ENCODE assay signal across 1 cellular context in the genomic region with DNA sequence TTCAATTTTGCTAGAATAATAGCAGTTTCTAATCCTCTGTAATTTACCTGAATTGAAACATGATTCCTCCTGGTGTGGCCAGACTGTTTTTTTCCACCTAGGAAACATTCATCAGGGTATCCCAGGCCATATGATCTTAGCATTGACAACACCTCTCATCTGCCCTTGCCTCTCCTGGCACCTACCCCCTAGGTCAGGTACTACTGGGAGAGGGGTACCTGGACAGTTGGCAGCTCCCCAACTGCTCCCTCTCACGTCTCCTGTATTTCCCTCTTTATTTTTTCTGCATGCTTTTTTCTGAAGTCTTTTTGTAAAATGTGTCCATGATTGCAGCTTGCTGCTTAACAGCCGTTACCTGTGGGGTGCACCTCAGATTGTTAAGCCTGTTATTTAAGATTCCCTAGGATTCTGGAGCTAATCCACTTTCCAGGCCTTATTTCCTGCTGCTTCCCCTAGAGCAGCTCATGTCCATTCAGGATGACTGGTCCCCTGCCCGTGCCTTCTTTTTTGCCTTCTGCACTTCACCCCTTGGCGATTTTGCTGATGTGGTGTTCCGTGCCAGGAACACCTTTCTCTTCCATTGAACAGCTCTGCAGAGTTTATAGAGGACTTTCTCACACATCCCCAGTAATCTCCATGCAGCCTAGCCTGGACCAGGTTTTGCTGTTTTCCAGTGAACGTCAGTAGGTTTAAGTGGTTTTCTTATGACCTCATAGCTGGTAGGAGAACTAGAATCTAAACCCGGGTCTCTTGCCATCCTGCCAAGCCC.
A peak's percentile ranks its signal among the peaks of the same experiment; 100 is the strongest.
TF ChIP-seq lines count a peak whose summit lies in the region.

No MANE protein-coding gene starts in this region.

TF ChIP-seq in HEK293, 187 proteins besides CTCF, POLR2A, EP300 and RAD21 (continued from another document and continues in another):
- TF ChIP-seq, protein P1, sequence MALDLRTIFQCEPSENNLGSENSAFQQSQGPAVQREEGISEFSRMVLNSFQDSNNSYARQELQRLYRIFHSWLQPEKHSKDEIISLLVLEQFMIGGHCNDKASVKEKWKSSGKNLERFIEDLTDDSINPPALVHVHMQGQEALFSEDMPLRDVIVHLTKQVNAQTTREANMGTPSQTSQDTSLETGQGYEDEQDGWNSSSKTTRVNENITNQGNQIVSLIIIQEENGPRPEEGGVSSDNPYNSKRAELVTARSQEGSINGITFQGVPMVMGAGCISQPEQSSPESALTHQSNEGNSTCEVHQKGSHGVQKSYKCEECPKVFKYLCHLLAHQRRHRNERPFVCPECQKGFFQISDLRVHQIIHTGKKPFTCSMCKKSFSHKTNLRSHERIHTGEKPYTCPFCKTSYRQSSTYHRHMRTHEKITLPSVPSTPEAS (tag by site-specific recombination; IDR thresholded peaks at IDR 0.05): no peak
- TF ChIP-seq, protein P2, sequence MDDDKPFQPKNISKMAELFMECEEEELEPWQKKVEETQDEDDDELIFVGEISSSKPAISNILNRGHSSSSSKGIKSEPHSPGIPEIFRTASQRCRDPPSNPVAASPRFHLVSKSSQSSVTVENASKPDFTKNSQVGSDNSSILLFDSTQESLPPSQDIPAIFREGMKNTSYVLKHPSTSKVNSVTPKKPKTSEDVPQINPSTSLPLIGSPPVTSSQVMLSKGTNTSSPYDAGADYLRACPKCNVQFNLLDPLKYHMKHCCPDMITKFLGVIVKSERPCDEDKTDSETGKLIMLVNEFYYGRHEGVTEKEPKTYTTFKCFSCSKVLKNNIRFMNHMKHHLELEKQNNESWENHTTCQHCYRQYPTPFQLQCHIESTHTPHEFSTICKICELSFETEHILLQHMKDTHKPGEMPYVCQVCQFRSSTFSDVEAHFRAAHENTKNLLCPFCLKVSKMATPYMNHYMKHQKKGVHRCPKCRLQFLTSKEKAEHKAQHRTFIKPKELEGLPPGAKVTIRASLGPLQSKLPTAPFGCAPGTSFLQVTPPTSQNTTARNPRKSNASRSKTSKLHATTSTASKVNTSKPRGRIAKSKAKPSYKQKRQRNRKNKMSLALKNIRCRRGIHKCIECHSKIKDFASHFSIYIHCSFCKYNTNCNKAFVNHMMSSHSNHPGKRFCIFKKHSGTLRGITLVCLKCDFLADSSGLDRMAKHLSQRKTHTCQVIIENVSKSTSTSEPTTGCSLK (tag by site-specific recombination; IDR thresholded peaks at IDR 0.05): no peak
- TF ChIP-seq, protein P3, sequence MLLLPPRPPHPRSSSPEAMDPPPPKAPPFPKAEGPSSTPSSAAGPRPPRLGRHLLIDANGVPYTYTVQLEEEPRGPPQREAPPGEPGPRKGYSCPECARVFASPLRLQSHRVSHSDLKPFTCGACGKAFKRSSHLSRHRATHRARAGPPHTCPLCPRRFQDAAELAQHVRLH (tag by site-specific recombination; IDR thresholded peaks at IDR 0.05): no peak; the same call in 1 of the 2 replicates
- TF ChIP-seq ZNF654 (tag by site-specific recombination; IDR thresholded peaks at IDR 0.05; ENCODE audit: low read depth) (no peak), SP7 (tag by site-specific recombination; IDR thresholded peaks at IDR 0.05) (peak; percentile 38; the same call in 1 of the 2 replicates), GFI1B (tag by site-specific recombination; IDR thresholded peaks at IDR 0.05) (no peak), ZNF302 (tag by site-specific recombination; IDR thresholded peaks at IDR 0.05; ENCODE audit: low read depth) (no peak), ZNF621 (tag by site-specific recombination; IDR thresholded peaks at IDR 0.05) (no peak), KLF7 (tag by site-specific recombination; IDR thresholded peaks at IDR 0.05; ENCODE audit: borderline replicate concordance) (no peak), ZNF324 (tag by site-specific recombination; IDR thresholded peaks at IDR 0.05) (no peak), ZNF544 (tag by site-specific recombination; IDR thresholded peaks at IDR 0.05) (no peak), KLF10 (tag by site-specific recombination; IDR thresholded peaks at IDR 0.05) (no peak), ZNF391 (tag by site-specific recombination; IDR thresholded peaks at IDR 0.05; ENCODE audit: borderline replicate concordance, low read depth) (no peak), ZNF394 (tag by site-specific recombination; IDR thresholded peaks at IDR 0.05; ENCODE audit: borderline replicate concordance) (peak; percentile 14; the same call in 1 of the 2 replicates), ZNF558 (tag by site-specific recombination; IDR thresholded peaks at IDR 0.05) (no peak), SP3 (tag by site-specific recombination; IDR thresholded peaks at IDR 0.05) (no peak), ZBTB8A (tag by site-specific recombination; IDR thresholded peaks at IDR 0.05) (no peak), ZNF707 (tag by site-specific recombination; IDR thresholded peaks at IDR 0.05) (no peak), ZNF121 (tag by site-specific recombination; IDR thresholded peaks at IDR 0.05) (no peak), ZNF274 (IDR thresholded peaks at IDR 0.05; ENCODE audit: low read length) (no peak), ZNF274 (tag by site-specific recombination; IDR thresholded peaks at IDR 0.05; ENCODE audit: borderline replicate concordance) (no peak), ZNF830 (tag by site-specific recombination; IDR thresholded peaks at IDR 0.05; ENCODE audit: low read depth) (no peak), ZNF529 (tag by site-specific recombination; IDR thresholded peaks at IDR 0.05; ENCODE audit: insufficient replicate concordance) (no peak), ZFP69B (tag by site-specific recombination; IDR thresholded peaks at IDR 0.05) (0 out of 2 replicates have a peak, but pooled peaks have one; percentile 47), ZXDB (tag by site-specific recombination; IDR thresholded peaks at IDR 0.05) (peak; percentile 47; the same call in 1 of the 2 replicates), ZNF48 (tag by site-specific recombination; IDR thresholded peaks at IDR 0.05) (no peak), ZNF600 (tag by site-specific recombination; IDR thresholded peaks at IDR 0.05) (no peak), ZNF792 (tag by site-specific recombination; IDR thresholded peaks at IDR 0.05) (no peak), ZNF777 (tag by site-specific recombination; IDR thresholded peaks at IDR 0.05; ENCODE audit: borderline replicate concordance) (no peak), ZBTB21 (tag by site-specific recombination; IDR thresholded peaks at IDR 0.05) (peak; percentile 93), ZNF214 (tag by site-specific recombination; IDR thresholded peaks at IDR 0.05; ENCODE audit: borderline replicate concordance) (no peak), REPIN1 (tag by site-specific recombination; IDR thresholded peaks at IDR 0.05; ENCODE audit: low read depth) (no peak), ZNF677 (tag by site-specific recombination; IDR thresholded peaks at IDR 0.05) (no peak), ZNF366 (tag by site-specific recombination; conservative IDR thresholded peaks at IDR 0.05) (peak; percentile 36; the same call in 1 of the 2 replicates), ZNF549 (tag by site-specific recombination; IDR thresholded peaks at IDR 0.05) (no peak), ZNF112 (tag by site-specific recombination; IDR thresholded peaks at IDR 0.05) (no peak), GLI4 (tag by site-specific recombination; IDR thresholded peaks at IDR 0.05) (0 out of 2 replicates have a peak, but pooled peaks have one; percentile 50)
- TF ChIP-seq, protein P4, sequence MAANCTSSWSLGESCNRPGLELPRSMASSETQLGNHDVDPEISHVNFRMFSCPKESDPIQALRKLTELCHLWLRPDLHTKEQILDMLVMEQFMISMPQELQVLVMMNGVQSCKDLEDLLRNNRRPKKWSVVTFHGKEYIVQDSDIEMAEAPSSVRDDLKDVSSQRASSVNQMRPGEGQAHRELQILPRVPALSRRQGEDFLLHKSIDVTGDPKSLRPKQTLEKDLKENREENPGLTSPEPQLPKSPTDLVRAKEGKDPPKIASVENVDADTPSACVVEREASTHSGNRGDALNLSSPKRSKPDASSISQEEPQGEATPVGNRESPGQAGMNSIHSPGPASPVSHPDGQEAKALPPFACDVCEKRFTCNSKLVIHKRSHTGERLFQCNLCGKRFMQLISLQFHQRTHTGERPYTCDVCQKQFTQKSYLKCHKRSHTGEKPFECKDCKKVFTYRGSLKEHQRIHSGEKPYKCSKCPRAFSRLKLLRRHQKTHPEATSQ (tag by site-specific recombination; IDR thresholded peaks at IDR 0.05): no peak
- TF ChIP-seq, protein P5, sequence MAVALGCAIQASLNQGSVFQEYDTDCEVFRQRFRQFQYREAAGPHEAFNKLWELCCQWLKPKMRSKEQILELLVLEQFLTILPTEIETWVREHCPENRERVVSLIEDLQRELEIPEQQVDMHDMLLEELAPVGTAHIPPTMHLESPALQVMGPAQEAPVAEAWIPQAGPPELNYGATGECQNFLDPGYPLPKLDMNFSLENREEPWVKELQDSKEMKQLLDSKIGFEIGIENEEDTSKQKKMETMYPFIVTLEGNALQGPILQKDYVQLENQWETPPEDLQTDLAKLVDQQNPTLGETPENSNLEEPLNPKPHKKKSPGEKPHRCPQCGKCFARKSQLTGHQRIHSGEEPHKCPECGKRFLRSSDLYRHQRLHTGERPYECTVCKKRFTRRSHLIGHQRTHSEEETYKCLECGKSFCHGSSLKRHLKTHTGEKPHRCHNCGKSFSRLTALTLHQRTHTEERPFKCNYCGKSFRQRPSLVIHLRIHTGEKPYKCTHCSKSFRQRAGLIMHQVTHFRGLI (tag by site-specific recombination; IDR thresholded peaks at IDR 0.05): no peak
- TF ChIP-seq, protein P6, sequence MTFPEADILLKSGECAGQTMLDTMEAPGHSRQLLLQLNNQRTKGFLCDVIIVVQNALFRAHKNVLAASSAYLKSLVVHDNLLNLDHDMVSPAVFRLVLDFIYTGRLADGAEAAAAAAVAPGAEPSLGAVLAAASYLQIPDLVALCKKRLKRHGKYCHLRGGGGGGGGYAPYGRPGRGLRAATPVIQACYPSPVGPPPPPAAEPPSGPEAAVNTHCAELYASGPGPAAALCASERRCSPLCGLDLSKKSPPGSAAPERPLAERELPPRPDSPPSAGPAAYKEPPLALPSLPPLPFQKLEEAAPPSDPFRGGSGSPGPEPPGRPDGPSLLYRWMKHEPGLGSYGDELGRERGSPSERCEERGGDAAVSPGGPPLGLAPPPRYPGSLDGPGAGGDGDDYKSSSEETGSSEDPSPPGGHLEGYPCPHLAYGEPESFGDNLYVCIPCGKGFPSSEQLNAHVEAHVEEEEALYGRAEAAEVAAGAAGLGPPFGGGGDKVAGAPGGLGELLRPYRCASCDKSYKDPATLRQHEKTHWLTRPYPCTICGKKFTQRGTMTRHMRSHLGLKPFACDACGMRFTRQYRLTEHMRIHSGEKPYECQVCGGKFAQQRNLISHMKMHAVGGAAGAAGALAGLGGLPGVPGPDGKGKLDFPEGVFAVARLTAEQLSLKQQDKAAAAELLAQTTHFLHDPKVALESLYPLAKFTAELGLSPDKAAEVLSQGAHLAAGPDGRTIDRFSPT (tag by site-specific recombination; IDR thresholded peaks at IDR 0.05): no peak
- TF ChIP-seq, protein P7, sequence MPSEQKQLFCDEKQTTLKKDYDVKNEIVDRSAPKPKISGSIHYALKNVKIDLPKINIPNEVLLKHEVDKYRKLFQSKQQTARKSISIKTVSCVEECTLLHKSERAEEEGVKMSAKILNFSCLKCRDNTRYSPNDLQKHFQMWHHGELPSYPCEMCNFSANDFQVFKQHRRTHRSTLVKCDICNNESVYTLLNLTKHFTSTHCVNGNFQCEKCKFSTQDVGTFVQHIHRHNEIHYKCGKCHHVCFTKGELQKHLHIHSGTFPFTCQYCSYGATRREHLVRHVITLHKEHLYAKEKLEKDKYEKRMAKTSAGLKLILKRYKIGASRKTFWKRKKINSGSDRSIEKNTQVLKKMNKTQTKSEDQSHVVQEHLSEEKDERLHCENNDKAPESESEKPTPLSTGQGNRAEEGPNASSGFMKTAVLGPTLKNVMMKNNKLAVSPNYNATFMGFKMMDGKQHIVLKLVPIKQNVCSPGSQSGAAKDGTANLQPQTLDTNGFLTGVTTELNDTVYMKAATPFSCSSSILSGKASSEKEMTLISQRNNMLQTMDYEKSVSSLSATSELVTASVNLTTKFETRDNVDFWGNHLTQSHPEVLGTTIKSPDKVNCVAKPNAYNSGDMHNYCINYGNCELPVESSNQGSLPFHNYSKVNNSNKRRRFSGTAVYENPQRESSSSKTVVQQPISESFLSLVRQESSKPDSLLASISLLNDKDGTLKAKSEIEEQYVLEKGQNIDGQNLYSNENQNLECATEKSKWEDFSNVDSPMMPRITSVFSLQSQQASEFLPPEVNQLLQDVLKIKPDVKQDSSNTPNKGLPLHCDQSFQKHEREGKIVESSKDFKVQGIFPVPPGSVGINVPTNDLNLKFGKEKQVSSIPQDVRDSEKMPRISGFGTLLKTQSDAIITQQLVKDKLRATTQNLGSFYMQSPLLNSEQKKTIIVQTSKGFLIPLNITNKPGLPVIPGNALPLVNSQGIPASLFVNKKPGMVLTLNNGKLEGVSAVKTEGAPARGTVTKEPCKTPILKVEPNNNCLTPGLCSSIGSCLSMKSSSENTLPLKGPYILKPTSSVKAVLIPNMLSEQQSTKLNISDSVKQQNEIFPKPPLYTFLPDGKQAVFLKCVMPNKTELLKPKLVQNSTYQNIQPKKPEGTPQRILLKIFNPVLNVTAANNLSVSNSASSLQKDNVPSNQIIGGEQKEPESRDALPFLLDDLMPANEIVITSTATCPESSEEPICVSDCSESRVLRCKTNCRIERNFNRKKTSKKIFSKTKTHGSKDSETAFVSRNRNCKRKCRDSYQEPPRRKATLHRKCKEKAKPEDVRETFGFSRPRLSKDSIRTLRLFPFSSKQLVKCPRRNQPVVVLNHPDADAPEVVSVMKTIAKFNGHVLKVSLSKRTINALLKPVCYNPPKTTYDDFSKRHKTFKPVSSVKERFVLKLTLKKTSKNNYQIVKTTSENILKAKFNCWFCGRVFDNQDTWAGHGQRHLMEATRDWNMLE (tag by site-specific recombination; conservative IDR thresholded peaks at IDR 0.05; ENCODE audit: low read depth): no peak
- TF ChIP-seq, protein P8, sequence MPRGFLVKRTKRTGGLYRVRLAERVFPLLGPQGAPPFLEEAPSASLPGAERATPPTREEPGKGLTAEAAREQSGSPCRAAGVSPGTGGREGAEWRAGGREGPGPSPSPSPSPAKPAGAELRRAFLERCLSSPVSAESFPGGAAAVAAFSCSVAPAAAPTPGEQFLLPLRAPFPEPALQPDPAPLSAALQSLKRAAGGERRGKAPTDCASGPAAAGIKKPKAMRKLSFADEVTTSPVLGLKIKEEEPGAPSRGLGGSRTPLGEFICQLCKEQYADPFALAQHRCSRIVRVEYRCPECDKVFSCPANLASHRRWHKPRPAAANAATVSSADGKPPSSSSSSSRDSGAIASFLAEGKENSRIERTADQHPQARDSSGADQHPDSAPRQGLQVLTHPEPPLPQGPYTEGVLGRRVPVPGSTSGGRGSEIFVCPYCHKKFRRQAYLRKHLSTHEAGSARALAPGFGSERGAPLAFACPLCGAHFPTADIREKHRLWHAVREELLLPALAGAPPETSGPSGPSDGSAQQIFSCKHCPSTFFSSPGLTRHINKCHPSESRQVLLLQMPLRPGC (tag by site-specific recombination; IDR thresholded peaks at IDR 0.05): 0 out of 2 replicates have a peak, but pooled peaks have one; percentile 59
- TF ChIP-seq, protein P9, sequence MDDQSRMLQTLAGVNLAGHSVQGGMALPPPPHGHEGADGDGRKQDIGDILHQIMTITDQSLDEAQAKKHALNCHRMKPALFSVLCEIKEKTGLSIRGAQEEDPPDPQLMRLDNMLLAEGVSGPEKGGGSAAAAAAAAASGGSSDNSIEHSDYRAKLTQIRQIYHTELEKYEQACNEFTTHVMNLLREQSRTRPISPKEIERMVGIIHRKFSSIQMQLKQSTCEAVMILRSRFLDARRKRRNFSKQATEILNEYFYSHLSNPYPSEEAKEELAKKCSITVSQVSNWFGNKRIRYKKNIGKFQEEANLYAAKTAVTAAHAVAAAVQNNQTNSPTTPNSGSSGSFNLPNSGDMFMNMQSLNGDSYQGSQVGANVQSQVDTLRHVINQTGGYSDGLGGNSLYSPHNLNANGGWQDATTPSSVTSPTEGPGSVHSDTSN (CRISPR knock-in tag; IDR thresholded peaks at IDR 0.05): no peak
